In the genomic region with DNA sequence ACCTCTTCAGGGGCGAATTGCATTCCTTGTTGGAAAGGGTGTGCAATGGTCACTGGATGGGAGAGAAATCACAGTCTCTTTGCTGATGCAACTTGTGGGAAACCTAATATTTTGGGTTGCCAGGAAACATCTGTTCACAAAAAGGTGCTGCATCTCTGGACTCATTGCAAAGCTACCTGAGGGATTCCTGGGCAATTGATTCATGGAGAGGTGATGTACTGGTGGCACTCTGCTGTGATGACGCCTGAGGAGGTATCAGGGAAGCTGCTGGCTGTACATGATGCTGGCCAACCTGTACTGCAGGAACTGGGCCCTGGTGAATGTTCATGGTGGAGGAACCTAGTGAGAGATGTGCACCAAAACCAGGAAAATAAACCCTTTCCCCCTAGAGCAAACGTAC, we compare ENCODE assay signal across 1 cellular context.
TF ChIP-seq lines count a peak whose summit lies in the region.

No MANE protein-coding gene starts in this region.

TF ChIP-seq in H1, 55 proteins besides CTCF, POLR2A, EP300 and RAD21:
- TF ChIP-seq JUN (IDR thresholded peaks at IDR 0.05; ENCODE audit: low read depth, low read length) = no peak
- no peak for TF ChIP-seq TCF12 (IDR thresholded peaks at IDR 0.05; ENCODE audit: low read depth, low read length)
- no peak for TF ChIP-seq SIX5 (IDR thresholded peaks at IDR 0.05; ENCODE audit: low read depth, low read length)
- TF ChIP-seq EGR1 (IDR thresholded peaks at IDR 0.05; ENCODE audit: borderline replicate concordance, low read depth, low read length) = no peak
- no peak for TF ChIP-seq SIRT6 (IDR thresholded peaks at IDR 0.05; ENCODE audit: low read length)
- no peak for TF ChIP-seq RFX5 (IDR thresholded peaks at IDR 0.05; ENCODE audit: borderline replicate concordance, low read depth, low read length)
- no peak for TF ChIP-seq MAFK (IDR thresholded peaks at IDR 0.05; ENCODE audit: low read depth, low read length)
- no peak for TF ChIP-seq SUZ12 (IDR thresholded peaks at IDR 0.05; ENCODE audit: low read length)
- TF ChIP-seq TEAD4 (IDR thresholded peaks at IDR 0.05; ENCODE audit: low read depth, low read length) = no peak
- TF ChIP-seq HDAC6 (IDR thresholded peaks at IDR 0.05; ENCODE audit: low read depth, low read length) = no peak
- TF ChIP-seq ZNF274 (IDR thresholded peaks at IDR 0.05; ENCODE audit: borderline replicate concordance, extremely low read depth, low read length) = no peak
